15 cellular contexts compared by ENCODE assay signal in genomic region chr3:15997274-15997943, GRCh38.
DNase-seq lines count a peak whose midpoint lies in the region; ATAC-seq, FAIRE-seq and TF ChIP-seq lines count a peak whose summit lies in the region.
"Had no signal": no experiment of that assay in that cellular context is flagged by ENCODE, and none has a peak within 500 bp of the region (broad histone marks: within the 10 kb centered on the region; RNA-seq: fewer than 3 reads in every experiment).

No MANE protein-coding gene starts in this region.

- H3K27me3 ChIP-seq in GM23248 (replicated peaks; ENCODE audit: insufficient read depth) = no peaks in the 10 kb centered on the region

- H2AFZ ChIP-seq in GM23248 = no peak overlapping the region

- DNase-seq in GM10266 (ENCODE audit: extremely low spot score) = peak; percentile 52
- DNase-seq in GM23248 = peak; percentile 6
- DNase-seq in ACHN = no peak
- no peak for DNase-seq in urothelium cell line (ENCODE audit: low spot score)
- no peak for DNase-seq in D341Med (ENCODE audit: low spot score)
- no peak for DNase-seq in cardiac septum (ENCODE audit: low spot score)
- DNase-seq: activated T-cell treated with anti-CD3 and anti-CD28 coated beads, Interleukin-2, amount 50 U/mL, for 48 hours; Calu3; cerebellar nuclear complex; NCI-H1092 treated with DMSO at 0.1 percent for 48 hours; NCI-H345; PC-3; trophoblast cell had no signal

- H3K4me3 ChIP-seq in GM23248 = no peak overlapping the region

- in situ Hi-C loops in GM23248 (cut with MboI) = no loop called here
- in situ Hi-C loops in ACHN (cut with HindIII; ENCODE audit: low pct_ligation_motif_present, low pct_unique_long_range_greater_than_20kb, low sequenced_read_pairs) = no loop called here

- H4K20me1 ChIP-seq in GM23248 (ENCODE audit: insufficient read depth) = no peaks in the 10 kb centered on the region

- no peaks in the 10 kb centered on the region for H3K36me3 ChIP-seq in GM23248 (ENCODE audit: low read depth)

- no peaks in the 10 kb centered on the region for H3K79me2 ChIP-seq in GM23248 (ENCODE audit: insufficient read depth)

- no peaks in the 10 kb centered on the region for H3K9me2 ChIP-seq in GM23248 (ENCODE audit: insufficient read depth)

- 68 to 71% methylated on average over 4 of the region's 4 CpGs for WGBS in GM23248 (ENCODE audit: low coverage in 1 of 2, low lambda C conversion rate in 2 of 2, missing lambda C conversion rate in 2 of 2), 2 experiments

- H3K27ac ChIP-seq in GM23248 = no peak overlapping the region

- no peak for TF ChIP-seq CTCF in GM10266 (IDR thresholded peaks at IDR 0.05; ENCODE audit: control insufficient read depth, insufficient read depth, low read depth, missing control alignments)

- ATAC-seq in GM18909 (IDR thresholded peaks at IDR 0.05; ENCODE audit: poor library complexity, unreplicated experiment) (peak; percentile 74), HG03378 (IDR thresholded peaks at IDR 0.05; ENCODE audit: unreplicated experiment) (peak; percentile 75)
- ATAC-seq: PC-3 had no signal

- H3K9ac ChIP-seq in GM23248 = no peak overlapping the region

- H3F3A ChIP-seq in GM23248 (ENCODE audit: insufficient read depth) = no peaks in the 10 kb centered on the region

- no peak overlapping the region for H3K4me2 ChIP-seq in GM23248 (ENCODE audit: unreplicated experiment)

- H3K4me1 ChIP-seq in GM23248 (ENCODE audit: insufficient read depth) = no peaks in the 10 kb centered on the region

- intact Hi-C loops in cardiac septum (cut with DNase I) = no loop called here

- FAIRE-seq in urothelium cell line (lab: Jason Lieb, UNC) = no peak

- no peaks in the 10 kb centered on the region for H3K9me3 ChIP-seq in GM23248 (ENCODE audit: low read depth)

Comparison
In these comparisons a context has a peak if more than half of its experiments do, and no peak if none do; other contexts are left out.
1. DNase-seq: peak in GM10266 (single experiment) and GM23248 (single experiment); none in ACHN (single experiment), urothelium cell line (single experiment), D341Med (single experiment) and cardiac septum (single experiment).